Comparison of ENCODE assay signal across 14 cellular contexts in genomic region chr11:77450227-77450626, GRCh38.
"Had no signal": no experiment of that assay in that cellular context is flagged by ENCODE, and none has a peak within 500 bp of the region (broad histone marks: within the 10 kb centered on the region; RNA-seq: fewer than 3 reads in every experiment).

No MANE protein-coding gene starts in this region.

- H3K4me3 ChIP-seq: cardiac muscle cell, gastrocnemius medialis, heart left ventricle, tibial nerve, vagina had no signal

- ATAC-seq: gastrocnemius medialis; heart left ventricle; natural killer cell treated with Interleukin-12 subunit alpha and Interleukin-12 subunit beta and Interleukin-15 and Interleukin-18, amount 100 ng/mL, for 72 hours; stimulated activated memory B cell treated with anti-CD40 and anti-IgM and Interleukin-4, amounts not matched to agents 10 μg/mL and 1 μg/mL and 100 μg/mL, for 72 hours had no signal

- H3K36me3 ChIP-seq: cardiac muscle cell, gastrocnemius medialis, heart left ventricle, tibial nerve, vagina had no signal

- H3K27ac ChIP-seq: cardiac muscle cell, gastrocnemius medialis, heart left ventricle, tibial nerve, vagina had no signal

- H3K9me3 ChIP-seq: gastrocnemius medialis, heart left ventricle, tibial nerve, vagina had no signal

- H3K27me3 ChIP-seq: cardiac muscle cell, gastrocnemius medialis, heart left ventricle, tibial nerve, vagina had no signal

- H3K4me1 ChIP-seq: tibial nerve, vagina had no signal

- DNase-seq: activated CD4-positive, alpha-beta T cell treated with anti-CD3 and anti-CD28 coated beads, Interleukin-2, amount 50 U/mL, for 1 hour; activated naive CD4-positive, alpha-beta T cell; activated T-cell treated with anti-CD3 and anti-CD28 coated beads for 4 hours; erythroblast; gastrocnemius medialis; heart left ventricle; immature natural killer cell; nucleus accumbens; stimulated activated CD4-positive, alpha-beta T cell treated with anti-CD3 and anti-CD28 coated beads, Interleukin-2, amount 100 ng/mL, for 48 hours had no signal
